ENCODE assay signal across 1 cellular context in genomic region chr10:49080965-49081364, GRCh38.
TF ChIP-seq lines count a peak whose summit lies in the region.

No MANE protein-coding gene starts in this region.

TF ChIP-seq in HepG2, 621 proteins besides CTCF, POLR2A, EP300 and RAD21 (continued from another document):
- TF ChIP-seq, protein P1, sequence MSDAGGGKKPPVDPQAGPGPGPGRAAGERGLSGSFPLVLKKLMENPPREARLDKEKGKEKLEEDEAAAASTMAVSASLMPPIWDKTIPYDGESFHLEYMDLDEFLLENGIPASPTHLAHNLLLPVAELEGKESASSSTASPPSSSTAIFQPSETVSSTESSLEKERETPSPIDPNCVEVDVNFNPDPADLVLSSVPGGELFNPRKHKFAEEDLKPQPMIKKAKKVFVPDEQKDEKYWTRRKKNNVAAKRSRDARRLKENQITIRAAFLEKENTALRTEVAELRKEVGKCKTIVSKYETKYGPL (CRISPR knock-in tag; IDR thresholded peaks at IDR 0.05) = no peak
- TF ChIP-seq RFXANK (CRISPR knock-in tag; IDR thresholded peaks at IDR 0.05) (no peak), NFE2 (CRISPR knock-in tag; IDR thresholded peaks at IDR 0.05) (no peak), ZNF34 (CRISPR knock-in tag; IDR thresholded peaks at IDR 0.05; ENCODE audit: borderline replicate concordance) (no peak)
- TF ChIP-seq, protein P2, sequence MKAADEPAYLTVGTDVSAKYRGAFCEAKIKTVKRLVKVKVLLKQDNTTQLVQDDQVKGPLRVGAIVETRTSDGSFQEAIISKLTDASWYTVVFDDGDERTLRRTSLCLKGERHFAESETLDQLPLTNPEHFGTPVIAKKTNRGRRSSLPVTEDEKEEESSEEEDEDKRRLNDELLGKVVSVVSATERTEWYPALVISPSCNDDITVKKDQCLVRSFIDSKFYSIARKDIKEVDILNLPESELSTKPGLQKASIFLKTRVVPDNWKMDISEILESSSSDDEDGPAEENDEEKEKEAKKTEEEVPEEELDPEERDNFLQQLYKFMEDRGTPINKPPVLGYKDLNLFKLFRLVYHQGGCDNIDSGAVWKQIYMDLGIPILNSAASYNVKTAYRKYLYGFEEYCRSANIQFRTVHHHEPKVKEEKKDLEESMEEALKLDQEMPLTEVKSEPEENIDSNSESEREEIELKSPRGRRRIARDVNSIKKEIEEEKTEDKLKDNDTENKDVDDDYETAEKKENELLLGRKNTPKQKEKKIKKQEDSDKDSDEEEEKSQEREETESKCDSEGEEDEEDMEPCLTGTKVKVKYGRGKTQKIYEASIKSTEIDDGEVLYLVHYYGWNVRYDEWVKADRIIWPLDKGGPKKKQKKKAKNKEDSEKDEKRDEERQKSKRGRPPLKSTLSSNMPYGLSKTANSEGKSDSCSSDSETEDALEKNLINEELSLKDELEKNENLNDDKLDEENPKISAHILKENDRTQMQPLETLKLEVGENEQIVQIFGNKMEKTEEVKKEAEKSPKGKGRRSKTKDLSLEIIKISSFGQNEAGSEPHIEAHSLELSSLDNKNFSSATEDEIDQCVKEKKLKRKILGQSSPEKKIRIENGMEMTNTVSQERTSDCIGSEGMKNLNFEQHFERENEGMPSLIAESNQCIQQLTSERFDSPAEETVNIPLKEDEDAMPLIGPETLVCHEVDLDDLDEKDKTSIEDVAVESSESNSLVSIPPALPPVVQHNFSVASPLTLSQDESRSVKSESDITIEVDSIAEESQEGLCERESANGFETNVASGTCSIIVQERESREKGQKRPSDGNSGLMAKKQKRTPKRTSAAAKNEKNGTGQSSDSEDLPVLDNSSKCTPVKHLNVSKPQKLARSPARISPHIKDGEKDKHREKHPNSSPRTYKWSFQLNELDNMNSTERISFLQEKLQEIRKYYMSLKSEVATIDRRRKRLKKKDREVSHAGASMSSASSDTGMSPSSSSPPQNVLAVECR (CRISPR knock-in tag; IDR thresholded peaks at IDR 0.05; ENCODE audit: borderline replicate concordance) = no peak
TF ChIP-seq in HepG2: peak in this region for 0.
